ENCODE assay signal across 19 cellular contexts in genomic region chr1:236155399-236155767, GRCh38.
"Had no signal": no experiment of that assay in that cellular context is flagged by ENCODE, and none has a peak within 500 bp of the region (broad histone marks: within the 10 kb centered on the region; RNA-seq: fewer than 3 reads in every experiment).

No MANE protein-coding gene starts in this region.

- H3K9me3 Mint-ChIP-seq: activated T-cell treated with anti-CD3 and anti-CD28 coated beads, Interleukin-2, amount 50 U/mL, for 24 hours had no signal

- H3K36me3 ChIP-seq: breast epithelium, heart right ventricle, left lung, right atrium auricular region had no signal

- H2AFZ ChIP-seq: parathyroid adenoma had no signal

- H3K27me3 ChIP-seq: breast epithelium, heart right ventricle, left lung, right atrium auricular region had no signal

- H3K27ac Mint-ChIP-seq: activated CD8-positive, alpha-beta memory T cell treated with anti-CD3 and anti-CD28 coated beads, Interleukin-2, amount 10 ng/mL, durations not matched to agents 7 days and 5 days; activated naive CD8-positive, alpha-beta T cell; activated T-cell treated with anti-CD3 and anti-CD28 coated beads, Interleukin-2, amount 50 U/mL, for 24 hours; T-helper 2 cell treated with Interferon-gamma antibody and Interleukin-4, amounts not matched to agents 5 μg/mL and 100 μg/mL, for 36 hours had no signal

- DNase-seq: activated CD4-positive, alpha-beta T cell treated with anti-CD3 and anti-CD28 coated beads for 1 hour; activated CD4-positive, alpha-beta T cell treated with anti-CD3 and anti-CD28 coated beads, Interleukin-2, amount 50 U/mL, for 48 hours; activated CD8-positive, alpha-beta memory T cell treated with anti-CD3 and anti-CD28 coated beads, Interleukin-2, amount 10 ng/mL, durations not matched to agents 7 days and 5 days; activated effector memory CD4-positive, alpha-beta T cell treated with anti-CD3 and anti-CD28 coated beads, Interleukin-2, amount 50 U/mL, for 16 hours; activated T-cell treated with anti-CD3 and anti-CD28 coated beads, Interleukin-2, amount 50 U/mL, for 24 hours; aorta; heart right ventricle; islet precursor cell; mesenchymal stem cell; substantia nigra; trophoblast cell had no signal

- ATAC-seq: activated CD8-positive, alpha-beta memory T cell treated with anti-CD3 and anti-CD28 coated beads, Interleukin-2, amount 10 ng/mL, durations not matched to agents 7 days and 5 days; heart right ventricle; left lung had no signal

- FAIRE-seq: frontal cortex had no signal

- H3K79me2 ChIP-seq: parathyroid adenoma had no signal

- H3K4me3 ChIP-seq: breast epithelium, heart right ventricle, left lung, right atrium auricular region, smooth muscle cell had no signal

- H3K27ac ChIP-seq: breast epithelium, parathyroid adenoma, right atrium auricular region had no signal

- H3K4me2 ChIP-seq: smooth muscle cell had no signal

- H3K27me3 Mint-ChIP-seq: activated naive CD8-positive, alpha-beta T cell; activated T-cell treated with anti-CD3 and anti-CD28 coated beads, Interleukin-2, amount 50 U/mL, for 24 hours had no signal

- H3K9ac ChIP-seq: parathyroid adenoma had no signal

- H3K4me3 Mint-ChIP-seq: activated CD8-positive, alpha-beta memory T cell treated with anti-CD3 and anti-CD28 coated beads, Interleukin-2, amount 10 ng/mL, durations not matched to agents 7 days and 5 days; activated naive CD8-positive, alpha-beta T cell; activated T-cell treated with anti-CD3 and anti-CD28 coated beads, Interleukin-2, amount 50 U/mL, for 24 hours; T-helper 2 cell treated with Interferon-gamma antibody and Interleukin-4, amounts not matched to agents 5 μg/mL and 100 μg/mL, for 36 hours had no signal

- H3K9me3 ChIP-seq: heart right ventricle, left lung, right atrium auricular region had no signal

- H3K4me1 ChIP-seq: breast epithelium, parathyroid adenoma had no signal
